In genomic region chr7:47383064-47383463, GRCh38 we compare ENCODE assay signal across 19 cellular contexts.
DNase-seq lines count a peak whose midpoint lies in the region; ATAC-seq and TF ChIP-seq lines count a peak whose summit lies in the region.
"Had no signal": no experiment of that assay in that cellular context is flagged by ENCODE, and none has a peak within 500 bp of the region (broad histone marks: within the 10 kb centered on the region; RNA-seq: fewer than 3 reads in every experiment).

No MANE protein-coding gene starts in this region.

- H3K27me3 ChIP-seq in Panc1 (ENCODE audit: control insufficient read depth, insufficient read depth, low read length) (no peaks in the 10 kb centered on the region), fibroblast of lung (ENCODE audit: control insufficient read depth, insufficient read depth, low read length) (no peaks in the 10 kb centered on the region), left lung (no peaks in the 10 kb centered on the region)
- H3K27me3 ChIP-seq in CD8-positive, alpha-beta memory T cell (ENCODE audit: insufficient read depth, low read length, poor library complexity, severe bottlenecking): no peaks in the 10 kb centered on the region
- H3K27me3 ChIP-seq: testis had no signal

- no peak overlapping the region for H3K9ac ChIP-seq in fibroblast of lung (ENCODE audit: insufficient read depth, low read length)

- POLR2A ChIA-PET in Panc1 (lab: Charles Lee): no interaction called here
- POLR2A ChIA-PET in CD8-positive, alpha-beta memory T cell (lab: Charles Lee): no interaction called here

- no peak overlapping the region for H3K4me2 ChIP-seq in fibroblast of lung (ENCODE audit: extremely low read depth, insufficient read depth, low read length)

- no peak overlapping the region for H3K27ac Mint-ChIP-seq in CD8-positive, alpha-beta memory T cell
- H3K27ac Mint-ChIP-seq: naive thymus-derived CD4-positive, alpha-beta T cell had no signal

- ATAC-seq in Panc1: no peak
- no peak for ATAC-seq in left lung
- ATAC-seq in GM18519 (IDR thresholded peaks at IDR 0.05; ENCODE audit: low FRiP score, unreplicated experiment): no peak
- no peak for ATAC-seq in HG03097 (IDR thresholded peaks at IDR 0.05; ENCODE audit: low FRiP score, unreplicated experiment)
- ATAC-seq: left ventricle myocardium superior; naive thymus-derived CD4-positive, alpha-beta T cell; SK-N-SH treated with all-trans-retinoic acid at 6 μM for 48 hours had no signal

- H3K4me1 Mint-ChIP-seq in CD8-positive, alpha-beta memory T cell: no peaks in the 10 kb centered on the region
- H3K4me1 Mint-ChIP-seq: naive thymus-derived CD4-positive, alpha-beta T cell had no signal

- H4K20me1 ChIP-seq in fibroblast of lung (ENCODE audit: control insufficient read depth, extremely low read depth, insufficient read depth, low read length): peaks cover 2% of the 10 kb centered on the region

- in situ Hi-C loops in Panc1 (cut with HindIII; ENCODE audit: low pct_unique_long_range_greater_than_20kb, low sequenced_read_pairs): no loop called here

- H3K27me3 Mint-ChIP-seq in CD8-positive, alpha-beta memory T cell: peaks cover 0 to 4% of the 10 kb centered on the region in 2 donors

- no peak overlapping the region for H3K4me3 Mint-ChIP-seq in CD8-positive, alpha-beta memory T cell
- H3K4me3 Mint-ChIP-seq: naive thymus-derived CD4-positive, alpha-beta T cell had no signal

- peaks cover 0 to 7% (median 0%) of the 10 kb centered on the region in 5 donors for H3K9me3 Mint-ChIP-seq in CD8-positive, alpha-beta memory T cell

- H3K27ac ChIP-seq in Panc1 (ENCODE audit: low read length) (peak overlapping the region; percentile 20; the same call in 1 of the 2 replicates), fibroblast of lung (ENCODE audit: insufficient read depth, low read length) (no peak overlapping the region), left lung (no peak overlapping the region)
- no peak overlapping the region for H3K27ac ChIP-seq in CD8-positive, alpha-beta memory T cell (ENCODE audit: low read depth, low read length)
- H3K27ac ChIP-seq: dorsolateral prefrontal cortex, esophagus squamous epithelium, testis, WERI-Rb-1 had no signal

- CTCF ChIA-PET in Panc1 (lab: Charles Lee): no interaction called here
- CTCF ChIA-PET in CD8-positive, alpha-beta memory T cell (lab: Charles Lee): no interaction called here

- no peak for TF ChIP-seq CTCF in Panc1 (IDR thresholded peaks at IDR 0.05)
- TF ChIP-seq CTCF in fibroblast of lung (conservative IDR thresholded peaks at IDR 0.05 in 1 of 2, IDR thresholded peaks at IDR 0.05 in 1 of 2; ENCODE audit: low read depth in 1 of 2, low read length in 2 of 2): no peak
- no peak for TF ChIP-seq CTCF in left lung (IDR thresholded peaks at IDR 0.05)

- no peaks in the 10 kb centered on the region for H3K79me2 ChIP-seq in fibroblast of lung (ENCODE audit: control insufficient read depth, insufficient read depth, low read length)

- H3K4me1 ChIP-seq in Panc1 (ENCODE audit: control insufficient read depth, insufficient read depth, low read length): peaks cover 89% of the 10 kb centered on the region
- H3K4me1 ChIP-seq in fibroblast of lung (ENCODE audit: control insufficient read depth, extremely low read depth, insufficient read depth, low read length): peaks cover 11% of the 10 kb centered on the region
- peaks cover 14 to 20% of the 10 kb centered on the region in 2 donors for H3K4me1 ChIP-seq in left lung
- no peaks in the 10 kb centered on the region for H3K4me1 ChIP-seq in CD8-positive, alpha-beta memory T cell (ENCODE audit: insufficient read depth, low read length)

- H3K36me3 ChIP-seq in Panc1 (ENCODE audit: control insufficient read depth, insufficient read depth, low read length) (peaks cover 35% of the 10 kb centered on the region), fibroblast of lung (ENCODE audit: control insufficient read depth, insufficient read depth, low read length) (peaks cover 7% of the 10 kb centered on the region), left lung (peaks cover 0 to 27% of the 10 kb centered on the region in 2 donors)
- H3K36me3 ChIP-seq in CD8-positive, alpha-beta memory T cell (ENCODE audit: insufficient read depth, low read length): no peaks in the 10 kb centered on the region
- H3K36me3 ChIP-seq: WERI-Rb-1 had no signal

- no TSS peak for BruUV-seq in Panc1 (replicated peaks; lab: Mats Ljungman, UMichigan)

- no peak overlapping the region for H2AFZ ChIP-seq in fibroblast of lung (ENCODE audit: low read length)

- H3K4me3 ChIP-seq in Panc1 (ENCODE audit: low read depth in 2 of 2, low read length in 2 of 2) (no peak overlapping the region), fibroblast of lung (replicated peaks in 1 of 4; ENCODE audit: control extremely low read depth in 1 of 4, insufficient read depth in 1 of 4, low read depth in 3 of 4, low read length in 4 of 4) (no peak overlapping the region), left lung (no peak overlapping the region)
- H3K4me3 ChIP-seq in CD8-positive, alpha-beta memory T cell (ENCODE audit: low read length): no peak overlapping the region
- H3K4me3 ChIP-seq: dorsolateral prefrontal cortex, esophagus squamous epithelium, testis had no signal

- H3K9me3 ChIP-seq in Panc1 (ENCODE audit: control insufficient read depth, insufficient read depth, low read depth, low read length) (no peaks in the 10 kb centered on the region), fibroblast of lung (ENCODE audit: control insufficient read depth, insufficient read depth, low read depth, low read length) (no peaks in the 10 kb centered on the region), left lung (no peaks in the 10 kb centered on the region)
- H3K9me3 ChIP-seq in CD8-positive, alpha-beta memory T cell (ENCODE audit: low read length): no peaks in the 10 kb centered on the region
- H3K9me3 ChIP-seq: esophagus squamous epithelium, testis had no signal

- H3K36me3 Mint-ChIP-seq in CD8-positive, alpha-beta memory T cell: no peaks in the 10 kb centered on the region
- H3K36me3 Mint-ChIP-seq: naive thymus-derived CD4-positive, alpha-beta T cell had no signal

- intact Hi-C loops in Panc1 (cut with micrococcal nuclease; ENCODE audit: unreplicated experiment): no loop called here
- intact Hi-C loops in posterior vena cava (cut with DNase I): no loop called here
- intact Hi-C loops in left lung (cut with DNase I): no loop called here

- DNase-seq in Ammon's horn (ENCODE audit: low spot score) (peak; percentile 51), Panc1 (ENCODE audit: low read depth, low spot score) (no peak), fibroblast of lung (ENCODE audit: low read depth in 2 of 2) (peak; percentile 15 to 88), posterior vena cava (ENCODE audit: low spot score) (peak; percentile 10), left lung (no peak)
- DNase-seq in CD8-positive, alpha-beta memory T cell: no peak
- DNase-seq: aorta; esophagus squamous epithelium; KBM-7; left ventricle myocardium superior; naive thymus-derived CD4-positive, alpha-beta T cell; NCI-H2227 treated with DMSO at 0.1 percent for 48 hours; OCI-M1; testis; WERI-Rb-1 had no signal

Comparison
In these comparisons a context has a peak if more than half of its experiments do, and no peak if none do; other contexts are left out.
1. DNase-seq: peak in Ammon's horn (single experiment), fibroblast of lung (2 of 2) and posterior vena cava (single experiment); none in Panc1 (single experiment), left lung (0 of 2) and CD8-positive, alpha-beta memory T cell (0 of 5).